In genomic region chr9:96655198-96655851, GRCh38 we compare ENCODE assay signal across 8 cellular contexts. TPM values are rescaled to one million over a fixed set of nuclear protein-coding genes. Genes with fewer than 3 reads are reported as not detected.
DNase-seq lines count a peak whose midpoint lies in the region; TF ChIP-seq lines count a peak whose summit lies in the region.

PRXL2C (minus strand) TSS chr9:96655317; CDS start chr9:96655281, 36 bp downstream.

- TF ChIP-seq CTCF in GM10248 (IDR thresholded peaks at IDR 0.05; ENCODE audit: control extremely low read depth, extremely low read depth, low read depth, missing control alignments) (no peak), H9 (conservative IDR thresholded peaks at IDR 0.05) (no peak)

- H3K23me2 ChIP-seq in H9 (ENCODE audit: insufficient read length, low read depth, low read length, poor library complexity, severe bottlenecking): no peaks in the 10 kb centered on the region

- H3K27ac ChIP-seq in H9 (ENCODE audit: insufficient read length, low read depth, low read length): no peak within 1 kb of the TSS

- POLR2A ChIA-PET in GM10248 (lab: Yijun Ruan, JAX): no interaction called here

- H3K4me1 ChIP-seq in H9 (ENCODE audit: insufficient read depth, low read length): no peaks in the 10 kb centered on the region

- no peaks in the 10 kb centered on the region for H3K9me3 Mint-ChIP-seq in H9

- no peaks in the 10 kb centered on the region for H3K79me2 ChIP-seq in H9 (ENCODE audit: insufficient read depth, low read length)

- no peak within 1 kb of the TSS for H2BK5ac ChIP-seq in H9 (ENCODE audit: insufficient read length, low read length)

- no peaks in the 10 kb centered on the region; a peak in 2 of 7 replicates for H3K36me3 Mint-ChIP-seq in H9 (ENCODE audit: insufficient read depth in 1 of 3, low read depth in 3 of 3)

- DNase-seq in GM10248 (ENCODE audit: extremely low spot score) (peak; percentile 75), H9 (peak; percentile 72), NCI-H1417 treated with DMSO at 0.1 percent for 48 hours (lab: John Stamatoyannopoulos, UW) (peak; percentile 29), cerebellar cortex (ENCODE audit: low spot score) (peak; percentile 35), kidney glomerular epithelial cell (lab: John Stamatoyannopoulos, UW) (peak; percentile 45), HPDE6-E6E7 (ENCODE audit: extremely low spot score) (no peak)
- peak; percentile 75 for DNase-seq in activated CD4-positive, alpha-beta T cell treated with anti-CD3 and anti-CD28 coated beads for 1 hour
- peak; percentile 61 to 79 for DNase-seq in stimulated activated CD4-positive, alpha-beta T cell treated with anti-CD3 and anti-CD28 coated beads, Interleukin-15, amount 100 ng/mL, for 48 hours (ENCODE audit: low read depth in 2 of 2)

- H3K56ac ChIP-seq in H9 (ENCODE audit: insufficient read length, low read depth, low read length): no peak within 1 kb of the TSS

- H3K4me1 Mint-ChIP-seq in H9: peaks cover 4 to 10% of the 10 kb centered on the region in 2 experiments

- no peak within 1 kb of the TSS for H4K91ac ChIP-seq in H9 (ENCODE audit: insufficient read length, low read depth, low read length)

- no peak within 1 kb of the TSS for H3K23ac ChIP-seq in H9 (ENCODE audit: insufficient read length, low read depth, low read length)

- no peak within 1 kb of the TSS for H2AK5ac ChIP-seq in H9 (ENCODE audit: insufficient read length, low read length)

- H3K9me3 ChIP-seq in H9 (ENCODE audit: control insufficient read depth, low read depth, low read length): no peaks in the 10 kb centered on the region

- H2BK12ac ChIP-seq in H9 (ENCODE audit: insufficient read length, low read depth, low read length): no peak within 1 kb of the TSS

- H3K79me1 ChIP-seq in H9 (ENCODE audit: insufficient read depth, low read depth, low read length, poor library complexity, severe bottlenecking): no peaks in the 10 kb centered on the region

- no peak within 1 kb of the TSS for H4K8ac ChIP-seq in H9 (replicated peaks; ENCODE audit: insufficient read length, low read depth, low read length)

- H4K20me1 ChIP-seq in H9 (ENCODE audit: control insufficient read depth, insufficient read depth, insufficient read length): no peaks in the 10 kb centered on the region

- peak within 1 kb of the TSS; percentile 49 for H3K14ac ChIP-seq in H9 (ENCODE audit: insufficient read depth, low read length)

- peak within 1 kb of the TSS; percentile 62 for H3K4me2 ChIP-seq in H9 (ENCODE audit: insufficient read depth, insufficient read length, low read length)

- WGBS in H9 (ENCODE audit: extremely low coverage, insufficient read length, low lambda C conversion rate): no CpG with 5 or more reads among the region's 57 CpGs

- H3K9ac ChIP-seq in H9 (ENCODE audit: extremely low read depth, insufficient read length, low read length): no peak within 1 kb of the TSS

- H3K4ac ChIP-seq in H9 (ENCODE audit: low read depth, low read length): no peak within 1 kb of the TSS; the same call in 1 of the 2 replicates

- H3K27ac Mint-ChIP-seq in H9: peak within 1 kb of the TSS; percentile 55 to 94 (median 55); a peak in 5 of 7 replicates

- no peak within 1 kb of the TSS for H4K5ac ChIP-seq in H9 (ENCODE audit: insufficient read length, low read depth, low read length)

- H2BK15ac ChIP-seq in H9 (ENCODE audit: low read depth, low read length): no peak within 1 kb of the TSS

- H2AFZ ChIP-seq in H9 (ENCODE audit: low read length): no peak within 1 kb of the TSS

- no peak within 1 kb of the TSS for H2BK120ac ChIP-seq in H9 (ENCODE audit: low read depth, low read length, poor library complexity, severe bottlenecking)

- peaks cover 13% of the 10 kb centered on the region for H3K27me3 Mint-ChIP-seq in H9 (ENCODE audit: low read depth)

- peak within 1 kb of the TSS; percentile 6 for H3K18ac ChIP-seq in H9 (ENCODE audit: insufficient read length, low read depth, low read length)

- peak within 1 kb of the TSS; percentile 73 for H3T11ph ChIP-seq in H9 (ENCODE audit: low read length)

- H3K27me3 ChIP-seq in H9 (ENCODE audit: insufficient read depth, low read length): no peaks in the 10 kb centered on the region

- H2BK20ac ChIP-seq in H9 (ENCODE audit: low read depth, low read length, poor library complexity, severe bottlenecking): no peak within 1 kb of the TSS

- CTCF ChIA-PET in GM10248 (lab: Yijun Ruan, JAX): interaction anchor here (1.2 to 4.0 kb wide), 3 partner anchors 11 to 338 kb away, joined by 3 to 29 read pairs (median 4); no protein-coding TSS in a partner anchor

- H3K4me3 Mint-ChIP-seq in H9: peak within 1 kb of the TSS; percentile 86 to 94

RNA-seq across cellular contexts. Expression of gene PRXL2C, which starts in this region (rescaled TPM):
- total RNA-seq in H9 (2021): 4.7 and 5.9 TPM in 2 replicates
